8 cellular contexts compared by ENCODE assay signal in the genomic region with DNA sequence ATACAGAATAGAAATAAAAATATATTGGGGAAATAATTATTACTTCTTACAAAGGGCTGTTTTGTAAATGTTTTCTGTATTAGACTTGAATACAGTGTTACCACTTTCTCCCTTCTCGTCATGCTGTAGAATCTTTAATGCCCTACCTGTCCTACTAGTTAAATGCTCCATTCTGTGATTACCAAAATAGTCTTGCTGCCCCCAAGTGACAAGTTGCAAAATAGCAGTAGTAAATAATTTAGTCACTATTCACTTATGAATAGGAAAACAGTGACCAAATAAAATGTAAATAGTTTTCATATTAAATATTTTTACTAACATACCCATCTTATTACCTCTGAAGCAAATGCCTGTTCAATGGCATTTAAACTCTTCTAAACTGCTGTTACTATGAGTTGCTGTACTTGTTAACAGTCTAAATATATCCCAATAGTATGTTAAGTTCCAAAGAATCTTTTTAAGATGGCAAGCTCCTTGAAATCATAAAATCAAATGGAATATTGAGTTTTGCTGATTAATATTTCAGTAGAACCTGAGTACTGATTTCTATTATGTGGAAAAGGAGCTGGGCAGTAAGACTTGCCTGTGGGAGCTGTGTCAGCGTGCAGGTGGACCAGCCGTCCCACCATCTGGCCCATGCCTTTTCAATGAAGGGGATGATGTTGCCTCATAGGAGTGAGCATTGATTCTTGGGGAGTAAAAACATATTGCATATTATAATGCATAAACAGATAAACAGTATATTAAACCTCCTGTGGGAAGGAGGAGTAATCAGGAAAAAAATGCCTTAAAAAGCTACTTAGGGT. TPM values are rescaled to one million over a fixed set of nuclear protein-coding genes. Genes with fewer than 3 reads are reported as not detected.
A peak's percentile ranks its signal among the peaks of the same experiment; 100 is the strongest.
DNase-seq lines count a peak whose midpoint lies in the region; ATAC-seq and TF ChIP-seq lines count a peak whose summit lies in the region.

No MANE protein-coding gene starts in this region.

- H3K9me3 Mint-ChIP-seq in activated CD4-positive, alpha-beta memory T cell treated with anti-CD3 and anti-CD28 coated beads, Interleukin-2, amount 10 ng/mL, durations not matched to agents 7 days and 5 days, result no peaks in the 10 kb centered on the region

- POLR2A ChIA-PET in activated CD4-positive, alpha-beta memory T cell treated with anti-CD3 and anti-CD28 coated beads, Interleukin-2, amount 10 ng/mL, durations not matched to agents 7 days and 5 days (lab: Charles Lee), result interaction anchor here (1.0 kb wide), 1 partner anchor 222 kb away, joined by 3 read pairs; no protein-coding TSS in a partner anchor

- H3K9me2 ChIP-seq in OCI-LY1 (ENCODE audit: low read depth, low read length), result no peaks in the 10 kb centered on the region

- no peaks in the 10 kb centered on the region for H4K20me1 ChIP-seq in OCI-LY1 (ENCODE audit: insufficient read depth, low read length)

- H2AFZ ChIP-seq in OCI-LY1 (ENCODE audit: low read length), result no peak overlapping the region

- TF ChIP-seq CTCF in AG09319 (IDR thresholded peaks at IDR 0.05; ENCODE audit: low read depth, low read length), result peak; percentile 45
- TF ChIP-seq CTCF in GM10266 (IDR thresholded peaks at IDR 0.05; ENCODE audit: control insufficient read depth, insufficient read depth, low read depth, missing control alignments), result peak; percentile 50
- peak; percentile 59 for TF ChIP-seq CTCF in OCI-LY1 (IDR thresholded peaks at IDR 0.05; ENCODE audit: low read length)
- peak in 4 of 6 experiments; percentile 31 to 62 (median 42) for TF ChIP-seq CTCF in esophagus squamous epithelium (IDR thresholded peaks at IDR 0.05)
- TF ChIP-seq CTCF in stomach (IDR thresholded peaks at IDR 0.05), result peak in 4 of 7 experiments; percentile 14 to 48 (median 30)

- no peak overlapping the region for H3K4me3 Mint-ChIP-seq in activated CD4-positive, alpha-beta memory T cell treated with anti-CD3 and anti-CD28 coated beads, Interleukin-2, amount 10 ng/mL, durations not matched to agents 7 days and 5 days

- intact Hi-C loops in esophagus squamous epithelium (cut with DNase I), result no loop called here
- intact Hi-C loops in stomach (cut with DNase I; ENCODE audit: low total_unique reads), result no loop called here

- DNase-seq in AG09319 (ENCODE audit: extremely low read depth, low read depth) (no peak), GM10266 (ENCODE audit: extremely low spot score) (peak; percentile 18), esophagus squamous epithelium (lab: John Stamatoyannopoulos, UW) (no peak), stomach (no peak)
- DNase-seq in activated CD4-positive, alpha-beta T cell treated with anti-CD3 and anti-CD28 coated beads, Interleukin-2, amount 50 U/mL, for 4 hours, result no peak
- no peak for DNase-seq in activated CD4-positive, alpha-beta memory T cell treated with anti-CD3 and anti-CD28 coated beads, Interleukin-2, amount 10 ng/mL, durations not matched to agents 7 days and 5 days

- no peak overlapping the region for H3K4me3 ChIP-seq in OCI-LY1 (ENCODE audit: low read depth, low read length, poor library complexity, severe bottlenecking)
- H3K4me3 ChIP-seq in esophagus squamous epithelium, result no peak overlapping the region
- no peak overlapping the region for H3K4me3 ChIP-seq in stomach

- no peak overlapping the region for H3K9ac ChIP-seq in OCI-LY1 (ENCODE audit: low read length)

- CTCF ChIA-PET in activated CD4-positive, alpha-beta memory T cell treated with anti-CD3 and anti-CD28 coated beads, Interleukin-2, amount 10 ng/mL, durations not matched to agents 7 days and 5 days (lab: Charles Lee), result interaction anchor here (1.8 kb wide), 2 partner anchors 15 to 511 kb away, joined by 5 to 7 read pairs; no protein-coding TSS in a partner anchor

- H3K27ac Mint-ChIP-seq in activated CD4-positive, alpha-beta memory T cell treated with anti-CD3 and anti-CD28 coated beads, Interleukin-2, amount 10 ng/mL, durations not matched to agents 7 days and 5 days, result no peak overlapping the region

- 0 out of 2 replicates have a peak, but pooled peaks cover 2% of the 10 kb centered on the region for H3K9me3 ChIP-seq in OCI-LY1 (ENCODE audit: low read length)
- no peaks in the 10 kb centered on the region for H3K9me3 ChIP-seq in esophagus squamous epithelium
- no peaks in the 10 kb centered on the region for H3K9me3 ChIP-seq in stomach

- H3K4me1 Mint-ChIP-seq in activated CD4-positive, alpha-beta memory T cell treated with anti-CD3 and anti-CD28 coated beads, Interleukin-2, amount 10 ng/mL, durations not matched to agents 7 days and 5 days, result no peaks in the 10 kb centered on the region

- no peaks in the 10 kb centered on the region for H3K79me2 ChIP-seq in OCI-LY1 (ENCODE audit: insufficient read depth, low read length)

- no peak overlapping the region for H3K4me2 ChIP-seq in OCI-LY1 (ENCODE audit: low read length)

- WGBS in esophagus squamous epithelium, 2 donors, result 69% methylated on average over 3 of the region's 3 CpGs
- 72 to 81% (median 73%) methylated on average over 3 of the region's 3 CpGs for WGBS in stomach, 5 donors

- no peaks in the 10 kb centered on the region for H3F3A ChIP-seq in OCI-LY1 (ENCODE audit: insufficient read depth, low read length)

- H3K27me3 ChIP-seq in OCI-LY1 (ENCODE audit: insufficient read depth, low read length), result no peaks in the 10 kb centered on the region
- no peaks in the 10 kb centered on the region for H3K27me3 ChIP-seq in esophagus squamous epithelium
- H3K27me3 ChIP-seq in stomach, result no peaks in the 10 kb centered on the region

- no peak for ATAC-seq in GM21360 (IDR thresholded peaks at IDR 0.05; ENCODE audit: unreplicated experiment)

- no peaks in the 10 kb centered on the region for H3K4me1 ChIP-seq in OCI-LY1 (ENCODE audit: insufficient read depth, low read length, severe bottlenecking)
- no peaks in the 10 kb centered on the region for H3K4me1 ChIP-seq in esophagus squamous epithelium
- H3K4me1 ChIP-seq in stomach, result peaks cover 0 to 14% (median 0%) of the 10 kb centered on the region in 4 donors

- H3K27ac ChIP-seq in OCI-LY1 (ENCODE audit: low read depth, low read length, poor library complexity, severe bottlenecking) (no peak overlapping the region), esophagus squamous epithelium (no peak overlapping the region), stomach (no peak overlapping the region)

- H3K27me3 Mint-ChIP-seq in activated CD4-positive, alpha-beta memory T cell treated with anti-CD3 and anti-CD28 coated beads, Interleukin-2, amount 10 ng/mL, durations not matched to agents 7 days and 5 days, result no peaks in the 10 kb centered on the region

- peaks cover 8% of the 10 kb centered on the region for H3K36me3 Mint-ChIP-seq in activated CD4-positive, alpha-beta memory T cell treated with anti-CD3 and anti-CD28 coated beads, Interleukin-2, amount 10 ng/mL, durations not matched to agents 7 days and 5 days (ENCODE audit: low read depth)

- TF ChIP-seq EP300 in stomach (IDR thresholded peaks at IDR 0.05), result no peak

- peaks cover 32% of the 10 kb centered on the region for H3K36me3 ChIP-seq in OCI-LY1 (ENCODE audit: insufficient read depth, low read length)
- peaks cover 0 to 42% (median 5%) of the 10 kb centered on the region in 3 donors for H3K36me3 ChIP-seq in esophagus squamous epithelium
- peaks cover 19 to 54% (median 41%) of the 10 kb centered on the region in 4 donors for H3K36me3 ChIP-seq in stomach

- no peak for TF ChIP-seq POLR2A in esophagus squamous epithelium (IDR thresholded peaks at IDR 0.05)
- TF ChIP-seq POLR2A in stomach (IDR thresholded peaks at IDR 0.05), result no peak

RNA-seq across cellular contexts. Expression of a gene that starts 18.1 kb away (rescaled TPM):
- total RNA-seq in esophagus squamous epithelium (not detected), stomach (1 to 10 TPM in 2 of 5 donors, under 1 TPM in 2, not detected in 1; 0.37 to 2.0 (median 0.81) TPM)
- polyA plus RNA-seq in stomach, result under 1 TPM in 1 of 3 donors, not detected in 2; 0.05 TPM
- total RNA-seq in activated CD4-positive, alpha-beta memory T cell treated with anti-CD3 and anti-CD28 coated beads, Interleukin-2, amount 10 ng/mL, durations not matched to agents 7 days and 5 days, result not detected
